In genomic region chr2:139872503-139872902, GRCh38 we compare ENCODE assay signal across 9 cellular contexts.
"Had no signal": no experiment of that assay in that cellular context is flagged by ENCODE, and none has a peak within 500 bp of the region (broad histone marks: within the 10 kb centered on the region; RNA-seq: fewer than 3 reads in every experiment).

No MANE protein-coding gene starts in this region.

- H3K9ac ChIP-seq: GM23248 had no signal

- H3K4me3 ChIP-seq: GM23248, HAP-1 had no signal

- H3K27ac ChIP-seq: GM23248, HL-60 had no signal

- ATAC-seq: HCT116 had no signal

- DNase-seq: GM23248, GOT3, H7, HFFc6, IMR-90, KBM-7 had no signal

- H3K36me3 ChIP-seq: HAP-1 had no signal

- H3K9me3 ChIP-seq: HAP-1 had no signal

- H2AFZ ChIP-seq: GM23248 had no signal

- H3K4me1 ChIP-seq: HAP-1 had no signal
